Comparison of ENCODE assay signal across 1 cellular context in genomic region chr16:69424053-69424934, GRCh38.
TF ChIP-seq lines count a peak whose summit lies in the region.

Gene CYB5B, plus strand, starts transcription at chr16:69424619. Its CDS starts 65 bp downstream, at chr16:69424684.

TF ChIP-seq in K562, 482 proteins besides CTCF, POLR2A, EP300 and RAD21 (continued from another document and continues in another):
- TF ChIP-seq ZNF318 (IDR thresholded peaks at IDR 0.05; ENCODE audit: borderline replicate concordance in 1 of 2, low read depth in 1 of 2) (no peak), KHSRP (IDR thresholded peaks at IDR 0.05) (no peak), BCLAF1 (IDR thresholded peaks at IDR 0.05; ENCODE audit: borderline replicate concordance in 1 of 2, control insufficient read depth in 1 of 2, low read depth in 2 of 2, low read length in 1 of 2) (0 out of 4 replicates have a peak, but pooled peaks of 1 of the 2 experiments have one; percentile 26), U2AF1 (optimal IDR thresholded peaks at IDR 0.05; ENCODE audit: low read depth, low read length) (no peak), HSF4 (CRISPR knock-in tag; IDR thresholded peaks at IDR 0.05; ENCODE audit: borderline replicate concordance) (no peak), PYGO2 (tag; IDR thresholded peaks at IDR 0.05) (no peak), ZNF518B (CRISPR knock-in tag; IDR thresholded peaks at IDR 0.05) (no peak), SRF (CRISPR knock-in tag; IDR thresholded peaks at IDR 0.05) (no peak), HINFP (tag; conservative IDR thresholded peaks at IDR 0.05; ENCODE audit: low read depth) (no peak), STAT6 (CRISPR knock-in tag; IDR thresholded peaks at IDR 0.05) (no peak), IFI16 (CRISPR knock-in tag; IDR thresholded peaks at IDR 0.05) (no peak), TRIM28 (IDR thresholded peaks at IDR 0.05) (no peak), E2F6 (IDR thresholded peaks at IDR 0.05; ENCODE audit: borderline replicate concordance in 1 of 2, extremely low read depth in 1 of 2, insufficient read depth in 1 of 2, insufficient read length in 1 of 2, low read depth in 1 of 2, low read length in 1 of 2, poor library complexity in 1 of 2, severe bottlenecking in 1 of 2) (peak; percentile 35 to 51), PCBP1 (IDR thresholded peaks at IDR 0.05; ENCODE audit: low read depth, low read length, poor library complexity, severe bottlenecking) (no peak), HIVEP1 (CRISPR knock-in tag; IDR thresholded peaks at IDR 0.05) (no peak), CUX1 (CRISPR knock-in tag; IDR thresholded peaks at IDR 0.05) (no peak), HDGF (IDR thresholded peaks at IDR 0.05) (no peak), DIDO1 (tag; IDR thresholded peaks at IDR 0.05; ENCODE audit: low read depth) (peak; percentile 60; the same call in 1 of the 2 replicates), BDP1 (IDR thresholded peaks at IDR 0.05; ENCODE audit: insufficient read depth, insufficient read length) (no peak), KLF13 (tag; IDR thresholded peaks at IDR 0.05; ENCODE audit: borderline replicate concordance, low read depth) (no peak), SRSF9 (IDR thresholded peaks at IDR 0.05; ENCODE audit: borderline replicate concordance, low read depth, low read length) (no peak)
